9 cellular contexts compared by ENCODE assay signal in genomic region chr6:157527471-157527907, GRCh38.
DNase-seq lines count a peak whose midpoint lies in the region; ATAC-seq, FAIRE-seq and TF ChIP-seq lines count a peak whose summit lies in the region.
"Had no signal": no experiment of that assay in that cellular context is flagged by ENCODE, and none has a peak within 500 bp of the region (broad histone marks: within the 10 kb centered on the region; RNA-seq: fewer than 3 reads in every experiment).

No MANE protein-coding gene starts in this region.

- no peaks in the 10 kb centered on the region for H3K27me3 ChIP-seq in gastrocnemius medialis

- in situ Hi-C loops in gastrocnemius medialis (cut with MboI; ENCODE audit: low sequenced_read_pairs in 4 of 4): no loop called here

- peak overlapping the region in 3 of 4 donors; percentile 2 to 30 (median 26) for H3K27ac ChIP-seq in gastrocnemius medialis

- H3K4me3 ChIP-seq in cardiac fibroblast (replicated peaks in 1 of 2; ENCODE audit: low read depth in 2 of 2, low read length in 2 of 2) (no peak overlapping the region), gastrocnemius medialis (no peak overlapping the region)

- no peak for TF ChIP-seq CTCF in cardiac fibroblast (IDR thresholded peaks at IDR 0.05; ENCODE audit: low read depth, low read length)
- TF ChIP-seq CTCF in gastrocnemius medialis (IDR thresholded peaks at IDR 0.05 in 4 of 5, conservative IDR thresholded peaks at IDR 0.05 in 1 of 5): no peak

- peaks cover 12 to 53% of the 10 kb centered on the region in 2 donors for H3K4me1 ChIP-seq in gastrocnemius medialis

- DNase-seq in cardiac fibroblast (ENCODE audit: low read depth in 2 of 2) (peak; percentile 31 to 93), gastrocnemius medialis (no peak), HTR-8/SVneo (ENCODE audit: insufficient read length, low spot score) (no peak), RKO (ENCODE audit: low spot score) (no peak), putamen (ENCODE audit: low spot score) (no peak), NCI-H128 (lab: John Stamatoyannopoulos, UW; ENCODE audit: unreplicated experiment) (no peak)

- FAIRE-seq in HTR-8/SVneo (lab: Jason Lieb, UNC): no peak
- FAIRE-seq: astrocyte had no signal

- ATAC-seq in GM19023 (IDR thresholded peaks at IDR 0.05; ENCODE audit: unreplicated experiment) (peak; percentile 83), HG03108 (IDR thresholded peaks at IDR 0.05; ENCODE audit: unreplicated experiment) (peak; percentile 82), gastrocnemius medialis (peak; percentile 10 to 20)

- H3K9me3 ChIP-seq in gastrocnemius medialis: no peaks in the 10 kb centered on the region

- TF ChIP-seq POLR2A in gastrocnemius medialis (IDR thresholded peaks at IDR 0.05): no peak

- intact Hi-C loops in gastrocnemius medialis (cut with DNase I; ENCODE audit: low total_unique reads): no loop called here

- H3K36me3 ChIP-seq in gastrocnemius medialis: no peaks in the 10 kb centered on the region

Comparison
In these comparisons a context has a peak if more than half of its experiments do, and no peak if none do; other contexts are left out.
1. ATAC-seq: peak in every context shown above with its lines; median percentile 83 in GM19023; 82 in HG03108; 15 in gastrocnemius medialis.
2. DNase-seq: peak in cardiac fibroblast (2 of 2); none in gastrocnemius medialis (0 of 2), HTR-8/SVneo (single experiment), RKO (single experiment), putamen (single experiment) and NCI-H128 (single experiment).